ENCODE assay signal across 1 cellular context in genomic region chr2:6079405-6079804, GRCh38.
A peak's percentile ranks its signal among the peaks of the same experiment; 100 is the strongest.
TF ChIP-seq lines count a peak whose summit lies in the region.

No MANE protein-coding gene starts in this region.

TF ChIP-seq in neural cell, 6 proteins besides CTCF, POLR2A, EP300 and RAD21:
- TF ChIP-seq REST (IDR thresholded peaks at IDR 0.05; ENCODE audit: borderline replicate concordance) (no peak), TAF1 (IDR thresholded peaks at IDR 0.05; ENCODE audit: low read depth) (no peak), POLR2AphosphoS5 (IDR thresholded peaks at IDR 0.05) (peak; percentile 67), MXI1 (conservative IDR thresholded peaks at IDR 0.05; ENCODE audit: poor library complexity, severe bottlenecking) (no peak), SMC3 (conservative IDR thresholded peaks at IDR 0.05; ENCODE audit: poor library complexity) (peak; percentile 1), EZH2 (IDR thresholded peaks at IDR 0.05; ENCODE audit: borderline replicate concordance, insufficient read depth, low read length, poor library complexity, severe bottlenecking) (no peak)
